ENCODE assay signal across 1 cellular context in genomic region chr6:3739311-3739897, GRCh38.
TF ChIP-seq lines count a peak whose summit lies in the region.

No MANE protein-coding gene starts in this region.

TF ChIP-seq in HepG2, 621 proteins besides CTCF, POLR2A, EP300 and RAD21 (continued from another document):
- no peak for TF ChIP-seq THAP9 (CRISPR knock-in tag; IDR thresholded peaks at IDR 0.05; ENCODE audit: borderline replicate concordance)
- no peak for TF ChIP-seq CEBPZ (IDR thresholded peaks at IDR 0.05; ENCODE audit: low read length)
- no peak for TF ChIP-seq CBX1 (IDR thresholded peaks at IDR 0.05; ENCODE audit: low read depth)
- TF ChIP-seq SP2 (CRISPR knock-in tag; IDR thresholded peaks at IDR 0.05): no peak
- no peak for TF ChIP-seq ZFP91 (CRISPR knock-in tag; IDR thresholded peaks at IDR 0.05; ENCODE audit: borderline replicate concordance)
- TF ChIP-seq ZNF687 (CRISPR knock-in tag; IDR thresholded peaks at IDR 0.05): peak; percentile 64
- no peak for TF ChIP-seq STAT5B (CRISPR knock-in tag; IDR thresholded peaks at IDR 0.05)
- TF ChIP-seq TOPORS (CRISPR knock-in tag; IDR thresholded peaks at IDR 0.05): no peak
- no peak for TF ChIP-seq MIXL1 (CRISPR knock-in tag; IDR thresholded peaks at IDR 0.05)
- no peak for TF ChIP-seq MTERF4 (CRISPR knock-in tag; IDR thresholded peaks at IDR 0.05)
- no peak for TF ChIP-seq BHLHE40 (IDR thresholded peaks at IDR 0.05; ENCODE audit: low read length)
- no peak for TF ChIP-seq ZFP37 (CRISPR knock-in tag; IDR thresholded peaks at IDR 0.05; ENCODE audit: borderline replicate concordance)
- no peak for TF ChIP-seq SRSF1 (optimal IDR thresholded peaks at IDR 0.05; ENCODE audit: low read depth, low read length)
- TF ChIP-seq ZBTB38 (CRISPR knock-in tag; IDR thresholded peaks at IDR 0.05): peak; percentile 82
- TF ChIP-seq ZNF768 (CRISPR knock-in tag; IDR thresholded peaks at IDR 0.05): peak; percentile 14; the same call in 1 of the 2 replicates
- TF ChIP-seq ELF1 (CRISPR knock-in tag; IDR thresholded peaks at IDR 0.05): no peak
- TF ChIP-seq UBTF (CRISPR knock-in tag; IDR thresholded peaks at IDR 0.05): 0 out of 2 replicates have a peak, but pooled peaks have one; percentile 23
- TF ChIP-seq ETV5 (CRISPR knock-in tag; IDR thresholded peaks at IDR 0.05; ENCODE audit: borderline replicate concordance): no peak
- TF ChIP-seq KLF6 (CRISPR knock-in tag; IDR thresholded peaks at IDR 0.05): no peak
- TF ChIP-seq MLXIP (CRISPR knock-in tag; IDR thresholded peaks at IDR 0.05; ENCODE audit: borderline replicate concordance): no peak
- TF ChIP-seq ZNF549 (CRISPR knock-in tag; IDR thresholded peaks at IDR 0.05): no peak
- no peak for TF ChIP-seq MATR3 (CRISPR knock-in tag; IDR thresholded peaks at IDR 0.05)
- peak; percentile 38; the same call in 1 of the 2 replicates for TF ChIP-seq HIC2 (CRISPR knock-in tag; IDR thresholded peaks at IDR 0.05; ENCODE audit: low read depth)
- no peak for TF ChIP-seq ZNF747 (CRISPR knock-in tag; IDR thresholded peaks at IDR 0.05; ENCODE audit: borderline replicate concordance)
- no peak for TF ChIP-seq BRCA1 (CRISPR knock-in tag; IDR thresholded peaks at IDR 0.05)
- no peak for TF ChIP-seq POLR2G (IDR thresholded peaks at IDR 0.05; ENCODE audit: low read depth, low read length)
- TF ChIP-seq ETS1 (CRISPR knock-in tag; IDR thresholded peaks at IDR 0.05): no peak
- TF ChIP-seq PLSCR1 (CRISPR knock-in tag; IDR thresholded peaks at IDR 0.05; ENCODE audit: borderline replicate concordance): no peak
- TF ChIP-seq MAX (IDR thresholded peaks at IDR 0.05): peak; percentile 36; the same call in 1 of the 2 replicates
